In the genomic region with DNA sequence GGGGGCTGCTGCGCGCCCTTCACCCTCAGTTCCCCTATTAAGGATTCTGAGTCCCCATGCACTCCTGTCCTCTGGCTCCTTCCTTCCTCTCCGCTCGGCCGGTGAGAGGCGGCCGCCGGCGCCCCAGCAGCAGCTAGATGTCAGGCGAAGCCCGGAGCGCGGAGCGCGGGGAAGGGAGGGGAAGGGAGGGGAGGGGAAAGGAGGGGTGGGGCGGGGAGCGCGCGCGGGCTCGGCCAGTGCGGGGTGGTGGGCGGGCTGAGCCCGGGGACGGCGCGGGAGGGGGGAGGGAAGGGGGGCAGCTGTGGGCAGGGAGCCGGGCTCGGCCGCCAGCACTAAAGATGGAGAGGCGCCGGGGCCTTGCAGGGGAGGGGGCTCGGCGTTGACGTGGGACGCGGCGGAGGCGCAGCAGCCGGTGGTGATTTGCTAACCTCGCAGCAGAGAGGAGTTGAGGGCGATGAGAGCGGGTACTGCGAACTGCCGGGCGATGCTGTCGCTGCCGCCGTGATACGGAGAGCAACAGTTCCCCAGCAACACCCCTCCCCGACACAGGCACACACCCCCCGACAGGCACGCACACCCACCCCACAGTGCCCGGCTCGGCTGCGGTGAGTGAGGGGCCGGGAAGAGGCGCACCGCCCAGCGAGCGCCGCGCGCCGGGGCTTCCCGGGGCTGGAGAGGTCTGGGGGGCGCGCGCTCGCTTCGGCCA, we compare ENCODE assay signal across 9 cellular contexts. TPM values are rescaled to one million over a fixed set of nuclear protein-coding genes. Genes with fewer than 3 reads are reported as not detected.
DNase-seq lines count a peak whose midpoint lies in the region; ATAC-seq, FAIRE-seq and TF ChIP-seq lines count a peak whose summit lies in the region.
"Had no signal": no experiment of that assay in that cellular context is flagged by ENCODE, and none has a peak within 500 bp of the region (broad histone marks: within the 10 kb centered on the region; RNA-seq: fewer than 3 reads in every experiment).

A gene with protein sequence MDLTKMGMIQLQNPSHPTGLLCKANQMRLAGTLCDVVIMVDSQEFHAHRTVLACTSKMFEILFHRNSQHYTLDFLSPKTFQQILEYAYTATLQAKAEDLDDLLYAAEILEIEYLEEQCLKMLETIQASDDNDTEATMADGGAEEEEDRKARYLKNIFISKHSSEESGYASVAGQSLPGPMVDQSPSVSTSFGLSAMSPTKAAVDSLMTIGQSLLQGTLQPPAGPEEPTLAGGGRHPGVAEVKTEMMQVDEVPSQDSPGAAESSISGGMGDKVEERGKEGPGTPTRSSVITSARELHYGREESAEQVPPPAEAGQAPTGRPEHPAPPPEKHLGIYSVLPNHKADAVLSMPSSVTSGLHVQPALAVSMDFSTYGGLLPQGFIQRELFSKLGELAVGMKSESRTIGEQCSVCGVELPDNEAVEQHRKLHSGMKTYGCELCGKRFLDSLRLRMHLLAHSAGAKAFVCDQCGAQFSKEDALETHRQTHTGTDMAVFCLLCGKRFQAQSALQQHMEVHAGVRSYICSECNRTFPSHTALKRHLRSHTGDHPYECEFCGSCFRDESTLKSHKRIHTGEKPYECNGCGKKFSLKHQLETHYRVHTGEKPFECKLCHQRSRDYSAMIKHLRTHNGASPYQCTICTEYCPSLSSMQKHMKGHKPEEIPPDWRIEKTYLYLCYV (plus strand): TSS at position 434 of the 706 bp plus-strand sequence. CDS start 3,590 bp downstream, outside the sequence.

- peaks cover 32 to 49% of the 10 kb centered on the region in 2 donors for H3K4me1 Mint-ChIP-seq in natural killer cell

- peak within 1 kb of the TSS; percentile 96 to 99 for H3K27ac ChIP-seq in thoracic aorta

- H3K27me3 Mint-ChIP-seq in natural killer cell (ENCODE audit: low read depth in 2 of 2), result no peaks in the 10 kb centered on the region

- FAIRE-seq in GM19239 (lab: Jason Lieb, UNC), result no peak

- H3K27ac Mint-ChIP-seq in natural killer cell, result peak within 1 kb of the TSS; percentile 98 to 100

- peaks cover 24 to 36% of the 10 kb centered on the region in 2 donors for H3K4me1 ChIP-seq in thoracic aorta (ENCODE audit: control insufficient read depth in 1 of 2, low read depth in 2 of 2)

- H3K9me3 ChIP-seq in thoracic aorta, result no peaks in the 10 kb centered on the region

- H3K4me3 Mint-ChIP-seq in natural killer cell, result peak within 1 kb of the TSS; percentile 97

- H3K4me3 ChIP-seq in H7 (ENCODE audit: insufficient read depth, low read depth, low read length) (peak within 1 kb of the TSS; percentile 68), fibroblast of the aortic adventitia (ENCODE audit: low read depth, low read length) (peak within 1 kb of the TSS; percentile 65), thoracic aorta (peak within 1 kb of the TSS; percentile 97)

- ATAC-seq in natural killer cell, result peak; percentile 64 to 79 (median 77)
- peak; percentile 53 for ATAC-seq in thoracic aorta (ENCODE audit: insufficient number of reproducible peaks, low FRiP score, low read depth)
- no peak for ATAC-seq in GM21576 (IDR thresholded peaks at IDR 0.05; ENCODE audit: unreplicated experiment)

- H3K9me3 Mint-ChIP-seq in natural killer cell, result no peaks in the 10 kb centered on the region

- no peak for TF ChIP-seq CTCF in fibroblast of the aortic adventitia (IDR thresholded peaks at IDR 0.05; ENCODE audit: insufficient read depth, low read length)
- no peak for TF ChIP-seq CTCF in natural killer cell (IDR thresholded peaks at IDR 0.05)
- no peak for TF ChIP-seq CTCF in thoracic aorta (IDR thresholded peaks at IDR 0.05)

- no peaks in the 10 kb centered on the region for H3K36me3 Mint-ChIP-seq in natural killer cell

- H3K27me3 ChIP-seq in H7 (ENCODE audit: control insufficient read depth, insufficient read depth, low read length), result peaks cover 78% of the 10 kb centered on the region
- H3K27me3 ChIP-seq in thoracic aorta (replicated peaks; ENCODE audit: insufficient read depth), result no peaks in the 10 kb centered on the region

- intact Hi-C loops in natural killer cell (cut with micrococcal nuclease), result loop anchor here (1.0 kb wide), 1 partner anchor 202 kb away; no protein-coding TSS in a partner anchor

- peak; percentile 95 for DNase-seq in H7
- peak; percentile 73 to 85 for DNase-seq in NOMO-1 (lab: John Stamatoyannopoulos, UW; ENCODE audit: unreplicated experiment in 2 of 2)
- DNase-seq in activated gamma-delta T cell (lab: John Stamatoyannopoulos, UW), result peak; percentile 80
- no peak for DNase-seq in fibroblast of the aortic adventitia (ENCODE audit: low read depth)
- peak; percentile 78 for DNase-seq in natural killer cell
- DNase-seq in thoracic aorta (ENCODE audit: low spot score), result peak; percentile 56
- DNase-seq in GM19239 (ENCODE audit: insufficient read length, low spot score), result no peak

- H3K36me3 ChIP-seq in H7 (replicated peaks; ENCODE audit: control insufficient read depth, insufficient read depth, low read length), result no peaks in the 10 kb centered on the region
- peaks cover 21% of the 10 kb centered on the region for H3K36me3 ChIP-seq in thoracic aorta

RNA-seq across cellular contexts. Expression of the gene that starts here (rescaled TPM):
- not detected in 2 replicates for total RNA-seq in H7 (2014; rRNA removed; shearing (Covaris generic))
- total RNA-seq in fibroblast of the aortic adventitia (ENCODE audit: low replicate concordance) (0.27 and 0.41 TPM in 2 replicates), natural killer cell (100 to 1,000 TPM; 104 to 224 (median 156) TPM), thoracic aorta (100 to 1,000 TPM; 314 to 545 TPM)
- total RNA-seq: M059J had no signal

Comparison
In these comparisons a context has a peak if more than half of its experiments do, and no peak if none do; other contexts are left out.
1. RNA of the gene that starts here (total RNA-seq): 314 to 545 TPM in thoracic aorta and 104 to 224 TPM in natural killer cell; 0.27 to 0.41 TPM in fibroblast of the aortic adventitia and not detected in H7; every median in the first group is over 10 times any median in the second.
2. Peak in DNase-seq and H3K4me3 ChIP-seq in H7; RNA of the gene not detected or under 1 TPM.
3. DNase-seq: peak in NOMO-1 (2 of 2), activated gamma-delta T cell (single experiment), natural killer cell (single experiment) and thoracic aorta (single experiment); none in fibroblast of the aortic adventitia (single experiment) and GM19239 (single experiment).
4. Peak in every context shown above with its lines, with median percentiles within 50 percentile points of each other: H3K4me3 ChIP-seq.